In the genomic region with DNA sequence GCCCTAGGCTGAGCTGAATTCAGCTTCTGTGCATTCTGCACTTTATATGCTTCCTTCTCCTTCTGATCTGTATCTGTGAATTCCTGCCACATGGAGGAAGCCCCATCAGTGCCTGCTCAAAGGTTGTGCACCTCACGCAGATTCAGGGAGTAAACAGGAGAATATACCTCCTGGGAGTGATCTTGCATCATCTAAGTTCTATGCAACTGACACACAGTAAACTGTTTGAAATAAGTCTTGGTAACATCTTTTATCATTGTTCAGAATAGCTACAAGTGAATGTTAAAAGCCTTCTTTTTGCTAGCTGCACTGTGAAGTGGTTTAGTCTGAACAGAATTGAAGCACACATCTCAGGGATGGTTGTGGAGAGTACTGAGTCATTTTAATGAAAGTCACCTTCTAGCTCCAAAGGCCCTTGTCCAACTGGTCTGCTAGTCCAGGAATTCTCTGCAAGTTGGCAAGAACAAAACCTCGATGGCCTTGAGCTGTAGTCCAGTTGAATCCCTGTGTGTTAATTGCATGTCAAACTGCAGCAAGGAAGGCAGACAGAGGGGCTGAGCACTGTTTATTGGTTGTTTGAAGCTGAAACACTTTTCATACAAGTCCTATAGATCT, we compare ENCODE assay signal across 13 cellular contexts.
"Had no signal": no experiment of that assay in that cellular context is flagged by ENCODE, and none has a peak within 500 bp of the region (broad histone marks: within the 10 kb centered on the region; RNA-seq: fewer than 3 reads in every experiment).

No MANE protein-coding gene starts in this region.

- H3K9me3 ChIP-seq: gastrocnemius medialis, left ventricle myocardium inferior, sigmoid colon had no signal

- ATAC-seq: activated CD4-positive, CD25-positive, alpha-beta regulatory T cell treated with anti-CD3 and anti-CD28 coated beads, Interleukin-2, amount 50 U/mL, for 24 hours; activated CD8-positive, alpha-beta memory T cell treated with anti-CD3 and anti-CD28 coated beads, Interleukin-2, amount 10 ng/mL, durations not matched to agents 7 days and 5 days; gastrocnemius medialis had no signal

- DNase-seq: activated CD4-positive, alpha-beta T cell treated with anti-CD3 and anti-CD28 coated beads, Interleukin-2, amount 50 U/mL, for 4 hours; activated CD8-positive, alpha-beta memory T cell treated with anti-CD3 and anti-CD28 coated beads, Interleukin-2, amount 10 ng/mL, durations not matched to agents 7 days and 5 days; activated effector memory CD4-positive, alpha-beta T cell treated with anti-CD3 and anti-CD28 coated beads, Interleukin-2, amount 50 U/mL, for 16 hours; activated T-cell treated with anti-CD3 and anti-CD28 coated beads, Interleukin-2, amount 50 U/mL, for 24 hours; anterior cingulate cortex; gastrocnemius medialis; heart right ventricle; islet precursor cell; left ventricle myocardium inferior; sigmoid colon; stimulated activated CD4-positive, alpha-beta T cell treated with anti-CD3 and anti-CD28 coated beads, Interleukin-12 subunit alpha, Interleukin-12 subunit beta, amount 100 ng/mL, for 4 hours; stimulated activated naive CD4-positive, alpha-beta T cell treated with Interleukin-2 at 50 U/mL for 16 hours had no signal

- H3K36me3 ChIP-seq: gastrocnemius medialis, heart right ventricle, left ventricle myocardium inferior, sigmoid colon had no signal

- H3K27ac ChIP-seq: gastrocnemius medialis, heart right ventricle, left ventricle myocardium inferior, sigmoid colon had no signal

- H3K4me3 ChIP-seq: gastrocnemius medialis, heart right ventricle, left ventricle myocardium inferior, sigmoid colon had no signal

- H3K27me3 ChIP-seq: gastrocnemius medialis, sigmoid colon had no signal

- H3K4me1 ChIP-seq: gastrocnemius medialis, heart right ventricle had no signal
